9 cellular contexts compared by ENCODE assay signal in the genomic region with DNA sequence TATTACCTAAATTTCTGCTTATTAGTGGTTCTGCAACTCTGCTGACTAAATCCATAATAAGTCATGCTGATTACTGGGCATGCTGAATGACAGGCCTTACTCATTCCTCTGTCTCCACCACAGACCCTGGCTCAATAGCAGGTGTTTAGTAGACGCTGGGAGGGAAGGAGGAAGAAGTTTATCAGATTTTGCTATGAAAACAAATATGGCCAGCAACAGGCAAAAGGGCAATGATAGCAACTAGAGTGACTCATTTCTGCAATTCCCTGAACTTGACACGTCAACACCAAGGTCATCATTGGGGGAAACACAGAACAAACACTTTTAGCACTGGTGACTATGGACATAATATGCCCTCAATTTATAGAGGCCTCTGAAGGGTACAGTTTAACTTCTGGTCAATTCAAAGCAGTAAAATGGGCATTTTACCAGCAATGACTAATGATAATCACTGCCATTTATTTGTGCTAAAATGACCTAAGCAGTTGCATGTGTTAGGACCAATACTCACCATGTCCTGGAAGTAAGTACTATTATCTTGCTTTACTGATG. TPM values are rescaled to one million over a fixed set of nuclear protein-coding genes. Genes with fewer than 3 reads are reported as not detected.
DNase-seq lines count a peak whose midpoint lies in the region; ATAC-seq and TF ChIP-seq lines count a peak whose summit lies in the region.
"Had no signal": no experiment of that assay in that cellular context is flagged by ENCODE, and none has a peak within 500 bp of the region (broad histone marks: within the 10 kb centered on the region; RNA-seq: fewer than 3 reads in every experiment).

No MANE protein-coding gene starts in this region.

- DNase-seq in EL, result peak; percentile 6
- peak; percentile 32 for DNase-seq in GM20000 (ENCODE audit: low spot score)
- DNase-seq in epithelial cell of prostate (ENCODE audit: low read depth, low spot score), result peak; percentile 14
- no peak for DNase-seq in cerebellum (ENCODE audit: low spot score)
- DNase-seq in KG1 (lab: John Stamatoyannopoulos, UW), result no peak
- DNase-seq in coronary artery (ENCODE audit: low spot score), result no peak
- DNase-seq in RWPE1 (ENCODE audit: low spot score), result no peak
- DNase-seq: SK-N-SH had no signal

- no peak overlapping the region for H3K27ac ChIP-seq in epithelial cell of prostate
- no peak overlapping the region for H3K27ac ChIP-seq in coronary artery
- H3K27ac ChIP-seq in RWPE1, result no peak overlapping the region

- TF ChIP-seq CTCF in GM20000 (IDR thresholded peaks at IDR 0.05; ENCODE audit: extremely low read depth, missing control alignments), result no peak
- no peak for TF ChIP-seq CTCF in coronary artery (IDR thresholded peaks at IDR 0.05)
- no peak for TF ChIP-seq CTCF in RWPE1 (conservative IDR thresholded peaks at IDR 0.05; ENCODE audit: low read depth)

- H3K4me3 ChIP-seq in coronary artery, result no peak overlapping the region

- peak; percentile 71 for ATAC-seq in HG03575 (IDR thresholded peaks at IDR 0.05; ENCODE audit: extremely low read depth, insufficient number of reproducible peaks, low FRiP score, unreplicated experiment)

- CTCF ChIA-PET in RWPE1 (lab: Yijun Ruan, JAX), result no interaction called here

- POLR2A ChIA-PET in RWPE1 (lab: Yijun Ruan, JAX; ENCODE audit: low non-redundant PET), result no interaction called here

RNA-seq across cellular contexts. Expression of gene TMEM163, which starts 35.2 kb away (rescaled TPM):
- 10.2 TPM for total RNA-seq in cerebellum

Comparison
In these comparisons a context has a peak if more than half of its experiments do, and no peak if none do; other contexts are left out.
1. DNase-seq: peak in EL (single experiment), GM20000 (single experiment) and epithelial cell of prostate (single experiment); none in cerebellum (single experiment), KG1 (single experiment), coronary artery (single experiment) and RWPE1 (single experiment).